15 cellular contexts compared by ENCODE assay signal in the genomic region with DNA sequence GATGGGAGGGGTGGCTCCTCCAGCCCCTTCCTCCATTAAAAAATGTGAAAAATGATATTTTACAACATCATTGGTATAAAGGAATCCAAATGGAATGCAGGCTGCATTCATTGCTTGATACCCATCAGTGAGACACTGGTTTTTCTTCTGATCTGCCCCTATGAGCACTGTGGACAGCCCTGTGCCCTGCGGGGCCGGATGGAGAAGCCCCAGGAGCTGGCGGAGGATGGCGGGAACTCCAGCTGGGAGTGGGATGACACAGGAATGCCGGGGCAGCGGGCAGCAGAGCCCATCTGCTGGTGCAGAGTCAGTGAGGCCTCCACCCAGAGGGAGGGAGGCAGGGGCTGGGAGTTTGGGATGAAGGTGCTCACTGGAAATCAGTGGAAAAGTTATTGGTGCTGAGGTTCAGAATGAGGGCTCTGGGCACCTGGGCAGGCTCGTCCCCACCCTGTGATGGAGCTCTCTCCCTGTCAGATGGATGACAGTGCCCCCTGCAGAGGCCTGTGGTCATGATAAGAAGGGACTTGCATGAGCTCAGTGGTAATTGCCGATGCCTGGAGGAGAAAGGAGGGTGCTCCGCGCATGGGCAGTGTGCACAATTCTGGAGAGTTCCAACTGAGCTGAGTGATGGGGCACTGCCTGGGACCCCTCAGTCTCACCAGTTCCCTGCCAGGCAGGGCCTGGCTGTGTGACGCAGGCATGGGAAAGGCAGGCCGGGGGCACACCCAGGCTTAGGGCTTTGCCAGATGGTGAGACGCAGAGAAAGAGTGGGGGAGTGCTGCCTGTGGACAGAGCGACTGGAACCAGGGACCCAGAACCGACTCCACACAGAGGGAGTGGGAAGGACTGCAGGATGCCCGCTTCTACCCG. TPM values are rescaled to one million over a fixed set of nuclear protein-coding genes. Genes with fewer than 3 reads are reported as not detected.
DNase-seq lines count a peak whose midpoint lies in the region; ATAC-seq and TF ChIP-seq lines count a peak whose summit lies in the region.
"Had no signal": no experiment of that assay in that cellular context is flagged by ENCODE, and none has a peak within 500 bp of the region (broad histone marks: within the 10 kb centered on the region; RNA-seq: fewer than 3 reads in every experiment).

No MANE protein-coding gene starts in this region.

- H3K9me3 Mint-ChIP-seq in CD4-positive, alpha-beta T cell: no peaks in the 10 kb centered on the region
- H3K9me3 Mint-ChIP-seq: T-cell had no signal

- H3K36me3 Mint-ChIP-seq in CD4-positive, alpha-beta T cell (ENCODE audit: low read depth): no peaks in the 10 kb centered on the region
- H3K36me3 Mint-ChIP-seq: T-cell had no signal

- peak; percentile 24; the same call in 1 of the 2 replicates for TF ChIP-seq CTCF in PC-3 (conservative IDR thresholded peaks at IDR 0.05; ENCODE audit: low read depth, low read length)
- no peak for TF ChIP-seq CTCF in CD4-positive, alpha-beta T cell (IDR thresholded peaks at IDR 0.05)

- no peaks in the 10 kb centered on the region for H3F3A ChIP-seq in PC-3 (ENCODE audit: low read length, unreplicated experiment)

- H3K27me3 Mint-ChIP-seq in CD4-positive, alpha-beta T cell: peaks cover 58% of the 10 kb centered on the region

- no peak overlapping the region for H2AFZ ChIP-seq in PC-3 (ENCODE audit: low read length)

- no peak overlapping the region for H3K4me3 ChIP-seq in PC-3 (ENCODE audit: low read length)

- POLR2A ChIA-PET in PC-3 (lab: Charles Lee; ENCODE audit: unreplicated experiment): no interaction called here
- POLR2A ChIA-PET in CD4-positive, alpha-beta T cell (lab: Charles Lee): no interaction called here

- intact Hi-C loops in PC-3 (cut with micrococcal nuclease): no loop called here
- intact Hi-C loops in CD4-positive, alpha-beta T cell (cut with DNase I, micrococcal nuclease): no loop called here

- DNase-seq in AG08395 (ENCODE audit: low spot score): peak; percentile 42
- DNase-seq in G401 (ENCODE audit: low spot score): peak; percentile 84
- DNase-seq in PC-3: no peak
- DNase-seq in iPS-NIHi7 (ENCODE audit: extremely low spot score): peak; percentile 39
- no peak for DNase-seq in CD4-positive, alpha-beta T cell
- no peak for DNase-seq in HCEC 1CT
- DNase-seq in dedifferentiated amniotic fluid mesenchymal stem cell (ENCODE audit: extremely low spot score): no peak
- DNase-seq in NCI-H524 treated with DMSO at 0.1 percent for 48 hours (lab: John Stamatoyannopoulos, UW): no peak
- DNase-seq: activated T-cell treated with anti-CD3 and anti-CD28 coated beads, Interleukin-2, amount 50 U/mL, for 1 hour; Kasumi-1; NCI-H2081 treated with DMSO at 0.1 percent for 48 hours; stimulated activated CD4-positive, alpha-beta T cell treated with anti-CD3 and anti-CD28 coated beads, Interleukin-4, amount 100 ng/mL, for 1 hour; stimulated activated naive CD4-positive, alpha-beta T cell; T-cell had no signal

- H3K9me2 ChIP-seq in PC-3 (replicated peaks; ENCODE audit: low read length): no peaks in the 10 kb centered on the region

- peaks cover 6% of the 10 kb centered on the region for H3K4me1 ChIP-seq in PC-3 (ENCODE audit: insufficient read depth, low read length)

- no peaks in the 10 kb centered on the region for H3K9me3 ChIP-seq in PC-3 (ENCODE audit: low read length)
- H3K9me3 ChIP-seq in CD4-positive, alpha-beta T cell (ENCODE audit: control insufficient read depth, low read length): no peaks in the 10 kb centered on the region

- H3K79me2 ChIP-seq in PC-3 (ENCODE audit: low read length): no peaks in the 10 kb centered on the region

- H3K4me2 ChIP-seq in PC-3 (ENCODE audit: low read length): no peak overlapping the region

- H3K4me3 Mint-ChIP-seq in CD4-positive, alpha-beta T cell: no peak overlapping the region
- H3K4me3 Mint-ChIP-seq: T-cell had no signal

- H3K27me3 ChIP-seq in PC-3 (ENCODE audit: low read length): no peaks in the 10 kb centered on the region
- H3K27me3 ChIP-seq in CD4-positive, alpha-beta T cell (ENCODE audit: control insufficient read depth, insufficient read depth, low read length): peaks cover 20% of the 10 kb centered on the region

- CTCF ChIA-PET in PC-3 (lab: Charles Lee): no interaction called here
- CTCF ChIA-PET in CD4-positive, alpha-beta T cell (lab: Charles Lee): interaction anchor here (0.6 kb wide), 1 partner anchor 1176 kb away, joined by 3 read pairs; no protein-coding TSS in a partner anchor

- no peak for ATAC-seq in PC-3
- ATAC-seq in CD4-positive, alpha-beta T cell (ENCODE audit: poor library complexity): no peak
- ATAC-seq: T-cell had no signal

- no TSS peak for BruUV-seq in PC-3 (replicated peaks; lab: Mats Ljungman, UMichigan)

- in situ Hi-C loops in G401 (cut with HindIII; ENCODE audit: low sequenced_read_pairs): no loop called here

- no peaks in the 10 kb centered on the region for H4K20me1 ChIP-seq in PC-3 (ENCODE audit: low read length)

- H3K9ac ChIP-seq in PC-3 (ENCODE audit: low read length): no peak overlapping the region

- H3K36me3 ChIP-seq in PC-3 (ENCODE audit: low read depth, low read length): no peaks in the 10 kb centered on the region

- H3K27ac ChIP-seq in PC-3 (ENCODE audit: low read length): no peak overlapping the region
- no peak overlapping the region for H3K27ac ChIP-seq in CD4-positive, alpha-beta T cell (ENCODE audit: low read depth, low read length)

- H3K4me1 Mint-ChIP-seq in CD4-positive, alpha-beta T cell (ENCODE audit: low read depth): peaks cover 7% of the 10 kb centered on the region

- H3K27ac Mint-ChIP-seq in CD4-positive, alpha-beta T cell: no peak overlapping the region
- H3K27ac Mint-ChIP-seq: T-cell had no signal

RNA-seq across cellular contexts. Expression of gene CTCFL, which starts 23.2 kb away (rescaled TPM):
- total RNA-seq in G401 (2014; rRNA removed; shearing (Covaris generic)): 0.03 and 0.06 TPM in 2 replicates
- not detected in 2 replicates for total RNA-seq in PC-3 (2014; rRNA removed)
- not detected for total RNA-seq in CD4-positive, alpha-beta T cell
- total RNA-seq: renal cortical epithelial cell had no signal

RNA-seq across cellular contexts. Expression of gene PCK1, which starts 59.2 kb away (rescaled TPM):
- total RNA-seq in G401 (2014; rRNA removed; shearing (Covaris generic)): 0.49 TPM in 1 of 2 replicates, not detected in the other
- not detected in 2 replicates for total RNA-seq in PC-3 (2014; rRNA removed)
- not detected for total RNA-seq in CD4-positive, alpha-beta T cell

Comparison
In these comparisons a context has a peak if more than half of its experiments do, and no peak if none do; other contexts are left out.
1. DNase-seq: peak in AG08395 (single experiment), G401 (single experiment) and iPS-NIHi7 (single experiment); none in PC-3 (single experiment), CD4-positive, alpha-beta T cell (0 of 10), HCEC 1CT (single experiment), dedifferentiated amniotic fluid mesenchymal stem cell (single experiment) and NCI-H524 treated with DMSO at 0.1 percent for 48 hours (single experiment).